11 cellular contexts compared by ENCODE assay signal in genomic region chr15:79811406-79812405, GRCh38.
A peak's percentile ranks its signal among the peaks of the same experiment; 100 is the strongest.
DNase-seq lines count a peak whose midpoint lies in the region; TF ChIP-seq lines count a peak whose summit lies in the region.
"Had no signal": no experiment of that assay in that cellular context is flagged by ENCODE, and none has a peak within 500 bp of the region (broad histone marks: within the 10 kb centered on the region; RNA-seq: fewer than 3 reads in every experiment).

No MANE protein-coding gene starts in this region.

- H3K4me1 Mint-ChIP-seq in immature natural killer cell = no peaks in the 10 kb centered on the region

- H3K4me3 Mint-ChIP-seq in immature natural killer cell = no peak overlapping the region

- H3K27ac ChIP-seq in prostate gland = no peak overlapping the region
- H3K27ac ChIP-seq: SK-N-MC had no signal

- H3K9me3 Mint-ChIP-seq in immature natural killer cell = no peaks in the 10 kb centered on the region

- 38% methylated on average over 15 of the region's 15 CpGs for WGBS in prostate gland

- no peak for TF ChIP-seq POLR2A in prostate gland (IDR thresholded peaks at IDR 0.05)

- no peaks in the 10 kb centered on the region for H3K4me1 ChIP-seq in prostate gland (replicated peaks)

- intact Hi-C loops in prostate gland (cut with DNase I) = no loop called here

- no peak overlapping the region for H3K27ac Mint-ChIP-seq in immature natural killer cell

- H3K36me3 Mint-ChIP-seq in immature natural killer cell = no peaks in the 10 kb centered on the region

- TF ChIP-seq CTCF in prostate gland (IDR thresholded peaks at IDR 0.05) = no peak

- no peaks in the 10 kb centered on the region for H3K27me3 ChIP-seq in prostate gland (replicated peaks; ENCODE audit: insufficient read depth)

- H3K27me3 Mint-ChIP-seq in immature natural killer cell (ENCODE audit: low read depth in 3 of 3) = peaks cover 0 to 3% (median 0%) of the 10 kb centered on the region in 3 donors

- DNase-seq in EL = peak; percentile 15
- DNase-seq in RPMI7951 (ENCODE audit: low read depth) = peak; percentile 40
- DNase-seq in fibroblast of the conjunctiva (ENCODE audit: low read depth) = peak; percentile 70
- peak; percentile 86 for DNase-seq in prostate gland (ENCODE audit: low spot score)
- no peak for DNase-seq in NCI-H510A (lab: John Stamatoyannopoulos, UW)
- DNase-seq in NCI-H82 (lab: John Stamatoyannopoulos, UW) = no peak
- no peak for DNase-seq in immature natural killer cell
- DNase-seq in KG1 (lab: John Stamatoyannopoulos, UW) = no peak
- DNase-seq: dermis blood vessel endothelial cell had no signal

- no peaks in the 10 kb centered on the region for H3K36me3 ChIP-seq in prostate gland

- no peak overlapping the region for H3K4me3 ChIP-seq in prostate gland
- H3K4me3 ChIP-seq: K562, SK-N-MC had no signal

- no peaks in the 10 kb centered on the region for H3K9me3 ChIP-seq in prostate gland

Comparison
In these comparisons a context has a peak if more than half of its experiments do, and no peak if none do; other contexts are left out.
1. DNase-seq: peak in EL (single experiment), RPMI7951 (single experiment), fibroblast of the conjunctiva (single experiment) and prostate gland (single experiment); none in NCI-H510A (single experiment), NCI-H82 (single experiment), immature natural killer cell (0 of 3) and KG1 (single experiment).